In genomic region chr1:223736638-223737037, GRCh38 we compare ENCODE assay signal across 8 cellular contexts. TPM values are rescaled to one million over a fixed set of nuclear protein-coding genes. Genes with fewer than 3 reads are reported as not detected.
DNase-seq lines count a peak whose midpoint lies in the region; ATAC-seq, FAIRE-seq and TF ChIP-seq lines count a peak whose summit lies in the region.
"Not testable (repeated sequence)": the region's sequence is repeated elsewhere in the genome, so short reads cannot be mapped to it uniquely, and the experiment has no call there.

No MANE protein-coding gene starts in this region.

- not testable (repeated sequence) for DNase-seq in CD4-positive, CD25-positive, alpha-beta regulatory T cell; IMR-90; T-helper 17 cell; ascending aorta (ENCODE audit: low spot score in 2 of 2); endothelial cell of umbilical vein (ENCODE audit: low read depth, low spot score); HepG2 (ENCODE audit: low spot score); tibial artery

- 0 out of 2 replicates have a peak overlapping the region, but pooled peaks have one; percentile 24 for H2AK5ac ChIP-seq in IMR-90 (ENCODE audit: low read depth, low read length)

- FAIRE-seq in endothelial cell of umbilical vein (lab: Jason Lieb, UNC); HepG2 (lab: Jason Lieb, UNC): not testable (repeated sequence)

- not testable (repeated sequence) for H2BK20ac ChIP-seq in IMR-90 (ENCODE audit: low read depth, low read length)

- H4K5ac ChIP-seq in IMR-90 (ENCODE audit: low read depth, low read length): not testable (repeated sequence)

- intact Hi-C loops in IMR-90 (cut with micrococcal nuclease); ascending aorta (cut with DNase I); endothelial cell of umbilical vein (cut with micrococcal nuclease); HepG2 (cut with micrococcal nuclease; ENCODE audit: unreplicated experiment); tibial artery (cut with DNase I; ENCODE audit: low total_unique reads): not testable (repeated sequence)

- not testable (repeated sequence) for H3K4me2 ChIP-seq in IMR-90 (ENCODE audit: low read depth, low read length); endothelial cell of umbilical vein (ENCODE audit: insufficient read depth, low read length); HepG2 (ENCODE audit: low read depth, low read length)

- not testable (repeated sequence) for TF ChIP-seq POLR2A in IMR-90 (IDR thresholded peaks at IDR 0.05; ENCODE audit: low read depth, low read length); endothelial cell of umbilical vein (IDR thresholded peaks at IDR 0.05; ENCODE audit: low read depth, low read length); HepG2 (IDR thresholded peaks at IDR 0.05; ENCODE audit: insufficient read depth in 1 of 2, low read depth in 2 of 2, low read length in 2 of 2)

- H3K4me3 Mint-ChIP-seq in CD4-positive, CD25-positive, alpha-beta regulatory T cell: peak overlapping the region in 1 of 4 donors; percentile 54
- not testable (repeated sequence) for H3K4me3 Mint-ChIP-seq in T-helper 17 cell, nephron

- H3K9me3 ChIP-seq in CD4-positive, CD25-positive, alpha-beta regulatory T cell (ENCODE audit: control insufficient read depth in 2 of 2, low read length in 2 of 2); IMR-90 (ENCODE audit: control insufficient read depth, insufficient read depth, low read length); T-helper 17 cell (ENCODE audit: control insufficient read depth, low read length, poor library complexity, severe bottlenecking); ascending aorta; endothelial cell of umbilical vein (replicated peaks; ENCODE audit: control insufficient read depth, insufficient read depth, low read length); HepG2 (ENCODE audit: low read length); tibial artery: not testable (repeated sequence)

- peaks cover 6 to 58% (median 26%) of the 10 kb centered on the region in 4 donors for H3K4me1 Mint-ChIP-seq in CD4-positive, CD25-positive, alpha-beta regulatory T cell
- H3K4me1 Mint-ChIP-seq in T-helper 17 cell (peaks cover 21% of the 10 kb centered on the region), nephron (peaks cover 70% of the 10 kb centered on the region)

- 0 out of 2 replicates have a peak overlapping the region, but pooled peaks have one; percentile 19 for H3K14ac ChIP-seq in IMR-90 (replicated peaks; ENCODE audit: low read depth, low read length)

- H3K9me1 ChIP-seq in IMR-90 (ENCODE audit: insufficient read depth, low read length): peaks cover 47% of the 10 kb centered on the region
- not testable (repeated sequence) for H3K9me1 ChIP-seq in endothelial cell of umbilical vein (replicated peaks; ENCODE audit: control insufficient read depth, extremely low read depth, insufficient read depth, low read length)

- H2AK9ac ChIP-seq in IMR-90 (replicated peaks; ENCODE audit: low read depth, low read length, poor library complexity): not testable (repeated sequence)

- peaks cover 42% of the 10 kb centered on the region for H3K36me3 ChIP-seq in CD4-positive, CD25-positive, alpha-beta regulatory T cell (ENCODE audit: control insufficient read depth, insufficient read depth, low read length)
- peaks cover 39% of the 10 kb centered on the region for H3K36me3 ChIP-seq in IMR-90 (ENCODE audit: control insufficient read depth, insufficient read depth, low read length)
- H3K36me3 ChIP-seq in ascending aorta; endothelial cell of umbilical vein (ENCODE audit: control insufficient read depth in 2 of 2, extremely low read depth in 1 of 2, insufficient read depth in 2 of 2, low read length in 2 of 2); HepG2 (replicated peaks in 1 of 2; ENCODE audit: control insufficient read depth in 1 of 2, insufficient read depth in 2 of 2, low read length in 2 of 2); tibial artery: not testable (repeated sequence)

- H2AFZ ChIP-seq in IMR-90 (replicated peaks; ENCODE audit: low read length, poor library complexity); endothelial cell of umbilical vein (ENCODE audit: low read depth, low read length); HepG2 (ENCODE audit: low read length): not testable (repeated sequence)

- TF ChIP-seq CTCF in IMR-90 (conservative IDR thresholded peaks at IDR 0.05; ENCODE audit: low read depth, low read length); ascending aorta (IDR thresholded peaks at IDR 0.05); endothelial cell of umbilical vein (IDR thresholded peaks at IDR 0.05; ENCODE audit: extremely low read depth in 1 of 2, insufficient read depth in 1 of 2, low read depth in 1 of 2, low read length in 2 of 2); HepG2 (CRISPR knock-in tag; IDR thresholded peaks at IDR 0.05); nephron (IDR thresholded peaks at IDR 0.05; ENCODE audit: unreplicated experiment in 3 of 3); tibial artery (IDR thresholded peaks at IDR 0.05): not testable (repeated sequence)

- peaks cover 85% of the 10 kb centered on the region for H3K79me2 ChIP-seq in endothelial cell of umbilical vein (ENCODE audit: control insufficient read depth, insufficient read depth, low read length)
- H3K79me2 ChIP-seq in HepG2 (ENCODE audit: insufficient read depth, low read length): not testable (repeated sequence)

- H4K8ac ChIP-seq in IMR-90 (ENCODE audit: low read depth in 2 of 2, low read length in 2 of 2): peak overlapping the region in 1 of 2 experiments; percentile 58; a peak in 1 of 4 replicates

- in situ Hi-C loops in IMR-90 (cut with MboI; ENCODE audit: low sequenced_read_pairs); HepG2 (cut with HindIII; ENCODE audit: extremely low pct_ligation_motif_present, low pct_unique_long_range_greater_than_20kb): not testable (repeated sequence)

- H3K4me1 ChIP-seq in CD4-positive, CD25-positive, alpha-beta regulatory T cell (ENCODE audit: control insufficient read depth, insufficient read depth, low read length, poor library complexity, severe bottlenecking); HepG2 (ENCODE audit: insufficient read depth, low read length): not testable (repeated sequence)
- peaks cover 23% of the 10 kb centered on the region for H3K4me1 ChIP-seq in IMR-90 (ENCODE audit: control insufficient read depth, insufficient read depth, low read length)
- H3K4me1 ChIP-seq in ascending aorta: peaks cover 16 to 57% of the 10 kb centered on the region in 2 donors
- H3K4me1 ChIP-seq in endothelial cell of umbilical vein (ENCODE audit: control insufficient read depth, extremely low read depth, insufficient read depth, low read length): peaks cover 54% of the 10 kb centered on the region
- peaks cover 0 to 80% (median 58%) of the 10 kb centered on the region in 4 donors for H3K4me1 ChIP-seq in tibial artery

- not testable (repeated sequence) for H3K27me3 ChIP-seq in CD4-positive, CD25-positive, alpha-beta regulatory T cell (ENCODE audit: control insufficient read depth, insufficient read depth, low read length); IMR-90 (ENCODE audit: control insufficient read depth, insufficient read depth, low read length); ascending aorta; endothelial cell of umbilical vein (ENCODE audit: control insufficient read depth in 2 of 2, insufficient read depth in 2 of 2, low read length in 2 of 2); HepG2 (ENCODE audit: control insufficient read depth in 1 of 2, insufficient read depth in 2 of 2, low read length in 2 of 2); tibial artery

- not testable (repeated sequence) for H3K18ac ChIP-seq in IMR-90 (ENCODE audit: low read depth, low read length)

- not testable (repeated sequence) for H4K91ac ChIP-seq in IMR-90 (ENCODE audit: insufficient read depth, low read depth, low read length)

- H2BK120ac ChIP-seq in IMR-90 (ENCODE audit: low read depth, low read length): not testable (repeated sequence)

- CTCF ChIA-PET in IMR-90 (lab: Yijun Ruan, JAX); endothelial cell of umbilical vein (lab: Charles Lee); HepG2 (lab: Yijun Ruan, JAX; ENCODE audit: low intra/inter-chr PET ratio, low total read pairs): not testable (repeated sequence)

- dilution Hi-C loops in IMR-90 (cut with HindIII; ENCODE audit: low sequenced_read_pairs, unreplicated experiment); endothelial cell of umbilical vein (cut with MboI; ENCODE audit: extremely low pct_ligation_motif_present, low sequenced_read_pairs): not testable (repeated sequence)

- TF ChIP-seq RAD21 in IMR-90 (IDR thresholded peaks at IDR 0.05; ENCODE audit: low read length); HepG2 (CRISPR knock-in tag; IDR thresholded peaks at IDR 0.05): not testable (repeated sequence)

- H4K20me1 ChIP-seq in IMR-90 (ENCODE audit: insufficient read depth, low read length): peaks cover 87% of the 10 kb centered on the region
- not testable (repeated sequence) for H4K20me1 ChIP-seq in endothelial cell of umbilical vein (replicated peaks; ENCODE audit: control insufficient read depth, extremely low read depth, insufficient read depth, low read length); HepG2 (ENCODE audit: insufficient read depth, low read length)

- H3K4ac ChIP-seq in IMR-90 (ENCODE audit: low read depth, low read length): not testable (repeated sequence)

- not testable (repeated sequence) for H3K27ac ChIP-seq in CD4-positive, CD25-positive, alpha-beta regulatory T cell (ENCODE audit: insufficient read depth, low read length, poor library complexity, severe bottlenecking); IMR-90 (ENCODE audit: insufficient read depth, low read length); HepG2 (ENCODE audit: extremely low read length, insufficient read depth, low read length)
- H3K27ac ChIP-seq in ascending aorta (peak overlapping the region; percentile 76 to 80), endothelial cell of umbilical vein (ENCODE audit: insufficient read depth, low read depth, low read length) (peak overlapping the region; percentile 9), tibial artery (peak overlapping the region; percentile 53 to 71)

- POLR2A ChIA-PET in IMR-90 (lab: Charles Lee; ENCODE audit: unreplicated experiment); endothelial cell of umbilical vein (lab: Charles Lee); HepG2 (lab: Yijun Ruan, JAX): not testable (repeated sequence)

- not testable (repeated sequence) for ATAC-seq in CD4-positive, CD25-positive, alpha-beta regulatory T cell (ENCODE audit: low read depth in 2 of 2); IMR-90 (ENCODE audit: low read depth); T-helper 17 cell
- ATAC-seq in HepG2: peak; percentile 21; the same call in 1 of the 3 replicates

- peaks cover 56 to 84% of the 10 kb centered on the region in 2 experiments for H3K79me1 ChIP-seq in IMR-90 (ENCODE audit: low read depth in 1 of 2, low read length in 2 of 2)

- H3K23ac ChIP-seq in IMR-90 (ENCODE audit: low read depth, low read length): not testable (repeated sequence)

- H3K56ac ChIP-seq in IMR-90 (ENCODE audit: extremely low read depth, insufficient read depth, low read length): not testable (repeated sequence)

- no CpG with 5 or more reads among the region's 5 CpGs for WGBS in IMR-90 (ENCODE audit: extremely low coverage in 2 of 2, insufficient read length in 1 of 2), 2 experiments
- WGBS in HepG2 (ENCODE audit: low lambda C conversion rate): 77% methylated on average over 5 of the region's 5 CpGs

- BruUV-seq in IMR-90 (replicated peaks; lab: Mats Ljungman, UMichigan); endothelial cell of umbilical vein (replicated peaks; lab: Mats Ljungman, UMichigan); HepG2 (replicated peaks; lab: Mats Ljungman, UMichigan): not testable (repeated sequence)

- not testable (repeated sequence) for TF ChIP-seq EP300 in HepG2 (IDR thresholded peaks at IDR 0.05; ENCODE audit: low read depth in 2 of 2, low read length in 2 of 2); HepG2 (CRISPR knock-in tag; IDR thresholded peaks at IDR 0.05; ENCODE audit: borderline replicate concordance)

- H3K27ac Mint-ChIP-seq in CD4-positive, CD25-positive, alpha-beta regulatory T cell: peak overlapping the region in 2 of 3 donors; percentile 46 to 48
- H3K27ac Mint-ChIP-seq in T-helper 17 cell (peak overlapping the region; percentile 77), nephron (peak overlapping the region in 2 of 3 experiments; percentile 45 to 84)

- not testable (repeated sequence) for H3K4me3 ChIP-seq in CD4-positive, CD25-positive, alpha-beta regulatory T cell (ENCODE audit: low read depth, low read length); IMR-90 (ENCODE audit: insufficient read depth, low read depth, low read length); ascending aorta; endothelial cell of umbilical vein (replicated peaks in 1 of 3; ENCODE audit: insufficient read depth in 1 of 3, low read depth in 1 of 3, low read length in 3 of 3); HepG2 (replicated peaks in 1 of 3; ENCODE audit: insufficient read depth in 1 of 3, low read depth in 2 of 3, low read length in 3 of 3); tibial artery

- not testable (repeated sequence) for H3K9me3 Mint-ChIP-seq in CD4-positive, CD25-positive, alpha-beta regulatory T cell; nephron

- not testable (repeated sequence) for H3K9ac ChIP-seq in IMR-90 (ENCODE audit: low read depth, low read length); endothelial cell of umbilical vein (replicated peaks; ENCODE audit: extremely low read depth, insufficient read depth, low read length); HepG2 (ENCODE audit: insufficient read depth, low read depth, low read length)

- H2BK5ac ChIP-seq in IMR-90 (ENCODE audit: low read depth, low read length, poor library complexity, severe bottlenecking): not testable (repeated sequence)

- H2BK15ac ChIP-seq in IMR-90 (ENCODE audit: low read depth, low read length): not testable (repeated sequence)

- peaks cover 15% of the 10 kb centered on the region for H3K36me3 Mint-ChIP-seq in CD4-positive, CD25-positive, alpha-beta regulatory T cell
- H3K36me3 Mint-ChIP-seq in T-helper 17 cell (ENCODE audit: low read depth): not testable (repeated sequence)
- peaks cover 12% of the 10 kb centered on the region for H3K36me3 Mint-ChIP-seq in nephron (ENCODE audit: low read depth)

- not testable (repeated sequence) for H3K27me3 Mint-ChIP-seq in CD4-positive, CD25-positive, alpha-beta regulatory T cell; T-helper 17 cell
- H3K27me3 Mint-ChIP-seq in nephron (ENCODE audit: low read depth): peaks cover 11% of the 10 kb centered on the region

RNA-seq across cellular contexts. Expression of gene CAPN2, which starts 24.3 kb away (rescaled TPM):
- total RNA-seq in CD4-positive, CD25-positive, alpha-beta regulatory T cell: 278 TPM
- 100 to 1,000 TPM; 132 to 191 (median 150) TPM for polyA plus RNA-seq in CD4-positive, CD25-positive, alpha-beta regulatory T cell
- total RNA-seq in IMR-90 (2012; rRNA removed) (430 and 460 TPM in 2 replicates), T-helper 17 cell (100 to 1,000 TPM; 218 to 220 TPM), ascending aorta (178 TPM), endothelial cell of umbilical vein (316 and 420 TPM in 2 replicates), HepG2 (2016; rRNA removed; fragmentation: Illumina TruSeq; extraction: Trizol) (6.2 and 7.8 TPM in 2 replicates)
- polyA plus RNA-seq in IMR-90 (2012; rRNA removed) (333 and 339 TPM in 2 replicates), endothelial cell of umbilical vein (82.0 and 110 TPM in 2 replicates), HepG2 (2011; rRNA removed) (7.4 and 10.8 TPM in 2 replicates)
- polyA plus RNA-seq in IMR-90 (2012; cell fraction: cytosol; rRNA removed): 193 and 197 TPM in 2 replicates
- 292 and 717 TPM in 2 replicates for polyA plus RNA-seq in IMR-90 (2012; cell fraction: nucleus; rRNA removed; ENCODE audit: low replicate concordance)
- polyA plus RNA-seq in endothelial cell of umbilical vein (2011; cell fraction: cytosol; rRNA removed): 160 and 168 TPM in 2 replicates
- polyA plus RNA-seq in endothelial cell of umbilical vein (2011; cell fraction: nucleus; rRNA removed): 332 and 370 TPM in 2 replicates
- 262 and 405 TPM in 2 replicates for polyA plus RNA-seq in endothelial cell of umbilical vein (2012)
- polyA minus RNA-seq in endothelial cell of umbilical vein: 205 and 211 TPM in 2 replicates
- 44.4 TPM for polyA minus RNA-seq in endothelial cell of umbilical vein (2011; cell fraction: cytosol; rRNA and poly(A)+ RNA removed)
- 100 and 114 TPM in 2 replicates for polyA minus RNA-seq in endothelial cell of umbilical vein (2011; cell fraction: nucleus; rRNA and poly(A)+ RNA removed)
- total RNA-seq in HepG2 (2016; cell fraction: cytosol; rRNA removed; fragmentation: Illumina TruSeq; extraction: Trizol; ENCODE audit: low read depth): 2.0 and 2.6 TPM in 2 replicates
- total RNA-seq in HepG2 (2016; cell fraction: insoluble cytoplasmic fraction; rRNA removed; fragmentation: Illumina TruSeq; extraction: Trizol): 6.2 and 7.8 TPM in 2 replicates
- 5.4 and 5.5 TPM in 2 replicates for total RNA-seq in HepG2 (2016; cell fraction: membrane; rRNA removed; fragmentation: Illumina TruSeq; extraction: Trizol)
- 4.8 and 5.3 TPM in 2 replicates for total RNA-seq in HepG2 (2016; cell fraction: nucleus; rRNA removed; fragmentation: Illumina TruSeq; extraction: Trizol)
- polyA plus RNA-seq in HepG2 (2011; cell fraction: cytosol; rRNA removed): 3.5 and 4.8 TPM in 2 replicates
- 27.6 and 31.4 TPM in 2 replicates for polyA plus RNA-seq in HepG2 (2011; cell fraction: nucleus; rRNA removed)
- 7.0 and 8.4 TPM in 2 replicates for polyA plus RNA-seq in HepG2 (2012)
- polyA plus RNA-seq in HepG2 (2016; cell fraction: cytosol; fragmentation: Illumina TruSeq; extraction: Trizol; ENCODE audit: low read depth): 2.3 and 2.7 TPM in 2 replicates
- polyA plus RNA-seq in HepG2 (2016; cell fraction: insoluble cytoplasmic fraction; fragmentation: Illumina TruSeq; extraction: Trizol; ENCODE audit: low read depth): 8.9 and 9.2 TPM in 2 replicates
- 4.9 and 5.3 TPM in 2 replicates for polyA plus RNA-seq in HepG2 (2016; cell fraction: membrane; fragmentation: Illumina TruSeq; extraction: Trizol; ENCODE audit: low read depth)
- polyA plus RNA-seq in HepG2 (2016; cell fraction: nucleus; fragmentation: Illumina TruSeq; extraction: Trizol; ENCODE audit: insufficient read depth, low read depth): 9.2 and 12.8 TPM in 2 replicates
- polyA minus RNA-seq in HepG2 (2011; rRNA and poly(A)+ RNA removed; ENCODE audit: low replicate concordance): 5.0 and 63.8 TPM in 2 replicates
- polyA minus RNA-seq in HepG2 (2011; cell fraction: cytosol; rRNA and poly(A)+ RNA removed): 4.1 and 4.3 TPM in 2 replicates
- 7.7 and 11.3 TPM in 2 replicates for polyA minus RNA-seq in HepG2 (2011; cell fraction: nucleus; rRNA and poly(A)+ RNA removed)

Comparison
In these comparisons a context has a peak if more than half of its experiments do, and no peak if none do; other contexts are left out.
1. RNA of gene CAPN2, which starts 24.3 kb away (total RNA-seq): 430 to 460 TPM in IMR-90, 316 to 420 TPM in endothelial cell of umbilical vein, 278 TPM in CD4-positive, CD25-positive, alpha-beta regulatory T cell (single experiment), 218 to 220 TPM in T-helper 17 cell and 178 TPM in ascending aorta (single experiment); 2.0 to 7.8 TPM in HepG2; every median in the first group is over 10 times any median in the second.
2. Peak in every context shown above with its lines, with median percentiles within 50 percentile points of each other: H3K27ac Mint-ChIP-seq.